ENCODE assay signal across 1 cellular context in genomic region chr20:56861590-56861989, GRCh38.
TF ChIP-seq lines count a peak whose summit lies in the region.

No MANE protein-coding gene starts in this region.

TF ChIP-seq in SK-N-SH treated with all-trans-retinoic acid at 6 μM for 48 hours, 23 proteins besides CTCF, POLR2A, EP300 and RAD21 (continued from another document):
- TF ChIP-seq TSHZ2 (CRISPR knock-in tag; IDR thresholded peaks at IDR 0.05) (no peak), ZFP3 (CRISPR knock-in tag; IDR thresholded peaks at IDR 0.05) (no peak), CSDC2 (CRISPR knock-in tag; IDR thresholded peaks at IDR 0.05) (no peak), BACH2 (CRISPR knock-in tag; IDR thresholded peaks at IDR 0.05; ENCODE audit: borderline replicate concordance) (no peak), CSRNP3 (CRISPR knock-in tag; IDR thresholded peaks at IDR 0.05) (no peak), SNAI2 (CRISPR knock-in tag; IDR thresholded peaks at IDR 0.05) (no peak)
